In the genomic region with DNA sequence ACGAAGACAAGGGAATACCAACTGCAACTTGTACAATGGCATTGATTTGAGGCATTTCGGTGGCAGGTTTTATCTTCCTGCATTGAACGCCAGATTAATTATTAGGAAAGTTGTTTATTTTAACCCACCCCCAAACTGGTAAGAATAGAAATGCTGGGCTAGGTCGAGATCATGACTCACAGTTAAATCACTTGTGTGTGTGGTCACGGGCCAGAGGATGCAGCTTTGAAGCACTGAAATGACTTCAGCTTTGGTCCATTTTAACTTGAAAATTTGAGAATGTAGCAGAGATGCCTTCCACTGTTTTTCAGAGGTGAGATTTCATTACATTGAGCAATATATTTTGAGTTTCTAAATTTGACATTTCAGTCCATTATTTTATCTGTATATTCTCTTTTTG, we compare ENCODE assay signal across 14 cellular contexts. TPM values are rescaled to one million over a fixed set of nuclear protein-coding genes. Genes with fewer than 3 reads are reported as not detected.
DNase-seq lines count a peak whose midpoint lies in the region; ATAC-seq and TF ChIP-seq lines count a peak whose summit lies in the region.
"Had no signal": no experiment of that assay in that cellular context is flagged by ENCODE, and none has a peak within 500 bp of the region (broad histone marks: within the 10 kb centered on the region; RNA-seq: fewer than 3 reads in every experiment).

No MANE protein-coding gene starts in this region.

- no peak for ATAC-seq in HG03139 (IDR thresholded peaks at IDR 0.05; ENCODE audit: unreplicated experiment)
- ATAC-seq: activated CD8-positive, alpha-beta memory T cell treated with anti-CD3 and anti-CD28 coated beads, Interleukin-2, amount 10 ng/mL, durations not matched to agents 7 days and 5 days had no signal

- no peaks in the 10 kb centered on the region for H3K9me3 Mint-ChIP-seq in activated T-cell treated with anti-CD3 and anti-CD28 coated beads, Interleukin-2, amount 50 U/mL, for 24 hours

- no peaks in the 10 kb centered on the region for H3K27me3 ChIP-seq in kidney epithelial cell (ENCODE audit: control insufficient read depth, insufficient read depth, low read length)
- no peaks in the 10 kb centered on the region for H3K27me3 ChIP-seq in HAP-1 (ENCODE audit: low read depth)

- H3K27ac Mint-ChIP-seq in activated T-cell treated with anti-CD3 and anti-CD28 coated beads, Interleukin-2, amount 50 U/mL, for 24 hours: no peak overlapping the region
- H3K27ac Mint-ChIP-seq: activated CD8-positive, alpha-beta memory T cell treated with anti-CD3 and anti-CD28 coated beads, Interleukin-2, amount 10 ng/mL, durations not matched to agents 7 days and 5 days had no signal

- no peak for TF ChIP-seq CTCF in kidney epithelial cell (IDR thresholded peaks at IDR 0.05; ENCODE audit: insufficient read depth, low read length, poor library complexity, severe bottlenecking)

- peaks cover 4% of the 10 kb centered on the region for H3K36me3 Mint-ChIP-seq in activated T-cell treated with anti-CD3 and anti-CD28 coated beads, Interleukin-2, amount 50 U/mL, for 24 hours (ENCODE audit: low read depth)

- H3K9me3 ChIP-seq in HAP-1: no peaks in the 10 kb centered on the region

- DNase-seq in AG08396 (ENCODE audit: low spot score): peak; percentile 59
- peak; percentile 52 for DNase-seq in HS-27A (ENCODE audit: low read depth)
- peak; percentile 86 for DNase-seq in astrocyte of the hippocampus (ENCODE audit: low read depth, low spot score)
- peak; percentile 85 for DNase-seq in kidney epithelial cell (ENCODE audit: low read depth)
- no peak for DNase-seq in HAP-1 (ENCODE audit: low spot score in 2 of 2)
- DNase-seq in CD1c-positive myeloid dendritic cell (ENCODE audit: extremely low spot score): no peak
- DNase-seq in activated T-cell treated with anti-CD3 and anti-CD28 coated beads, Interleukin-2, amount 50 U/mL, for 24 hours: no peak
- DNase-seq: activated CD8-positive, alpha-beta memory T cell treated with anti-CD3 and anti-CD28 coated beads, Interleukin-2, amount 10 ng/mL, durations not matched to agents 7 days and 5 days; aorta; NCI-H1694 treated with DMSO at 0.1 percent for 48 hours; occipital lobe; stimulated activated CD4-positive, alpha-beta T cell treated with anti-CD3 and anti-CD28 coated beads, Interleukin-4, amount 100 ng/mL, for 4 hours had no signal

- H3K36me3 ChIP-seq in kidney epithelial cell (ENCODE audit: control insufficient read depth, insufficient read depth, low read length) (peaks cover 1% of the 10 kb centered on the region), HAP-1 (replicated peaks) (peaks cover 3% of the 10 kb centered on the region; the same call in 1 of the 2 replicates)

- H3K27me3 Mint-ChIP-seq in activated T-cell treated with anti-CD3 and anti-CD28 coated beads, Interleukin-2, amount 50 U/mL, for 24 hours: no peaks in the 10 kb centered on the region
- H3K27me3 Mint-ChIP-seq: activated CD8-positive, alpha-beta memory T cell treated with anti-CD3 and anti-CD28 coated beads, Interleukin-2, amount 10 ng/mL, durations not matched to agents 7 days and 5 days had no signal

- H3K4me1 ChIP-seq in HAP-1: no peaks in the 10 kb centered on the region

- H3K4me3 Mint-ChIP-seq in activated T-cell treated with anti-CD3 and anti-CD28 coated beads, Interleukin-2, amount 50 U/mL, for 24 hours: no peak overlapping the region
- H3K4me3 Mint-ChIP-seq: activated CD8-positive, alpha-beta memory T cell treated with anti-CD3 and anti-CD28 coated beads, Interleukin-2, amount 10 ng/mL, durations not matched to agents 7 days and 5 days had no signal

- H3K4me1 Mint-ChIP-seq in activated T-cell treated with anti-CD3 and anti-CD28 coated beads, Interleukin-2, amount 50 U/mL, for 24 hours (ENCODE audit: low read depth): peaks cover 11% of the 10 kb centered on the region

- in situ Hi-C loops in HAP-1 (cut with MboI; ENCODE audit: low sequenced_read_pairs): no loop called here

- H3K4me3 ChIP-seq in kidney epithelial cell (ENCODE audit: low read depth, low read length): no peak overlapping the region
- H3K4me3 ChIP-seq in HAP-1: no peak overlapping the region

RNA-seq across cellular contexts. Expression of gene KCNH3, which starts 23.6 kb away (rescaled TPM):
- 0.21 and 0.41 TPM in 2 replicates for total RNA-seq in kidney epithelial cell
- total RNA-seq: subcutaneous adipose tissue had no signal

RNA-seq across cellular contexts. Expression of gene MCRS1, which starts 52.7 kb away (rescaled TPM):
- total RNA-seq in kidney epithelial cell: 76.3 and 79.7 TPM in 2 replicates

Comparison
In these comparisons a context has a peak if more than half of its experiments do, and no peak if none do; other contexts are left out.
1. DNase-seq: peak in AG08396 (single experiment), HS-27A (single experiment), astrocyte of the hippocampus (single experiment) and kidney epithelial cell (single experiment); none in HAP-1 (0 of 2), CD1c-positive myeloid dendritic cell (single experiment) and activated T-cell treated with anti-CD3 and anti-CD28 coated beads, Interleukin-2, amount 50 U/mL, for 24 hours (single experiment).